In genomic region chr20:38418509-38419204, GRCh38 we compare ENCODE assay signal across 9 cellular contexts. TPM values are rescaled to one million over a fixed set of nuclear protein-coding genes. Genes with fewer than 3 reads are reported as not detected.
DNase-seq lines count a peak whose midpoint lies in the region; ATAC-seq and TF ChIP-seq lines count a peak whose summit lies in the region.
"Had no signal": no experiment of that assay in that cellular context is flagged by ENCODE, and none has a peak within 500 bp of the region (broad histone marks: within the 10 kb centered on the region; RNA-seq: fewer than 3 reads in every experiment).

No MANE protein-coding gene starts in this region.

- H3K4me1 Mint-ChIP-seq in activated T-helper 2 cell treated with anti-CD3 and anti-CD28 coated beads, Interferon-gamma antibody, Interleukin-2, Interleukin-4, amounts not matched to agents 10 μg/mL and 5 μg/mL and 100 μg/mL, durations not matched to agents 14 hours and 24 hours and 36 hours (ENCODE audit: low read depth), result peaks cover 6% of the 10 kb centered on the region

- H3K27me3 ChIP-seq in SK-N-SH (ENCODE audit: insufficient read depth) (no peaks in the 10 kb centered on the region), sigmoid colon (no peaks in the 10 kb centered on the region), foreskin keratinocyte (no peaks in the 10 kb centered on the region)

- H3K9me3 Mint-ChIP-seq in activated T-helper 2 cell treated with anti-CD3 and anti-CD28 coated beads, Interferon-gamma antibody, Interleukin-2, Interleukin-4, amounts not matched to agents 10 μg/mL and 5 μg/mL and 100 μg/mL, durations not matched to agents 14 hours and 24 hours and 36 hours, result no peaks in the 10 kb centered on the region

- H3K27ac Mint-ChIP-seq in activated T-helper 2 cell treated with anti-CD3 and anti-CD28 coated beads, Interferon-gamma antibody, Interleukin-2, Interleukin-4, amounts not matched to agents 10 μg/mL and 5 μg/mL and 100 μg/mL, durations not matched to agents 14 hours and 24 hours and 36 hours, result no peak overlapping the region
- H3K27ac Mint-ChIP-seq: activated B cell treated with CpG ODN at 0.5 μM for 24 hours had no signal

- no peak overlapping the region for H3K9ac ChIP-seq in SK-N-SH

- 88% methylated on average over 2 of the region's 4 CpGs for WGBS in SK-N-SH (ENCODE audit: low lambda C conversion rate)
- WGBS in sigmoid colon, 2 donors, result 80 to 84% methylated on average over 4 of the region's 4 CpGs

- no peak overlapping the region for H3K4me3 Mint-ChIP-seq in activated T-helper 2 cell treated with anti-CD3 and anti-CD28 coated beads, Interferon-gamma antibody, Interleukin-2, Interleukin-4, amounts not matched to agents 10 μg/mL and 5 μg/mL and 100 μg/mL, durations not matched to agents 14 hours and 24 hours and 36 hours (ENCODE audit: low read depth)
- H3K4me3 Mint-ChIP-seq: activated B cell treated with CpG ODN at 0.5 μM for 24 hours had no signal

- H2AFZ ChIP-seq in SK-N-SH (ENCODE audit: low read depth), result no peak overlapping the region

- CTCF ChIA-PET in SK-N-SH (lab: Yijun Ruan, JAX), result interaction anchor here (3.5 to 4.0 kb wide), 2 partner anchors 11 to 16 kb away, joined by 11 to 25 read pairs; partner anchors contain the start of gene SNHG17

- H3K27ac ChIP-seq in SK-N-SH (ENCODE audit: low read depth in 2 of 2, low read length in 1 of 2) (peak overlapping the region in 1 of 2 experiments; percentile 12; a peak in 2 of 4 replicates), sigmoid colon (no peak overlapping the region), foreskin keratinocyte (no peak overlapping the region)

- H3K79me2 ChIP-seq in SK-N-SH (ENCODE audit: insufficient read depth), result peaks cover 13% of the 10 kb centered on the region; the same call in 1 of the 2 replicates

- DNase-seq in HCEC 1CT (peak; percentile 25), SK-N-SH (no peak), head of caudate nucleus (peak in 28 of 42 donors; percentile 17 to 76 (median 46)), sigmoid colon (peak; percentile 60), foreskin keratinocyte (no peak)
- no peak for DNase-seq in activated T-helper 2 cell treated with anti-CD3 and anti-CD28 coated beads, Interferon-gamma antibody, Interleukin-2, Interleukin-4, amounts not matched to agents 10 μg/mL and 5 μg/mL and 100 μg/mL, durations not matched to agents 14 hours and 24 hours and 36 hours (ENCODE audit: low spot score)
- DNase-seq: activated B cell treated with CpG ODN at 0.5 μM for 24 hours, NCI-H2227 treated with DMSO at 0.1 percent for 48 hours had no signal

- no peaks in the 10 kb centered on the region for H3K9me2 ChIP-seq in SK-N-SH

- POLR2A ChIA-PET in SK-N-SH (lab: Yijun Ruan, JAX), result interaction anchor here (0.6 to 1.0 kb wide), 4 partner anchors 9 to 250 kb away, joined by 3 to 7 read pairs (median 4); partner anchors contain the start of gene SNHG17

- TF ChIP-seq RAD21 in SK-N-SH (IDR thresholded peaks at IDR 0.05; ENCODE audit: low read length), result no peak

- H3K9me3 ChIP-seq in SK-N-SH (no peaks in the 10 kb centered on the region), sigmoid colon (no peaks in the 10 kb centered on the region)

- H3K36me3 Mint-ChIP-seq in activated T-helper 2 cell treated with anti-CD3 and anti-CD28 coated beads, Interferon-gamma antibody, Interleukin-2, Interleukin-4, amounts not matched to agents 10 μg/mL and 5 μg/mL and 100 μg/mL, durations not matched to agents 14 hours and 24 hours and 36 hours (ENCODE audit: low read depth), result peaks cover 82% of the 10 kb centered on the region

- ATAC-seq in GM18907 (IDR thresholded peaks at IDR 0.05; ENCODE audit: unreplicated experiment) (no peak), foreskin keratinocyte (no peak)

- H3K27me3 Mint-ChIP-seq in activated T-helper 2 cell treated with anti-CD3 and anti-CD28 coated beads, Interferon-gamma antibody, Interleukin-2, Interleukin-4, amounts not matched to agents 10 μg/mL and 5 μg/mL and 100 μg/mL, durations not matched to agents 14 hours and 24 hours and 36 hours (ENCODE audit: low read depth), result no peaks in the 10 kb centered on the region
- H3K27me3 Mint-ChIP-seq: activated B cell treated with CpG ODN at 0.5 μM for 24 hours had no signal

- TF ChIP-seq EP300 in SK-N-SH (IDR thresholded peaks at IDR 0.05; ENCODE audit: borderline replicate concordance in 1 of 2, low read depth in 1 of 2, low read length in 1 of 2), result no peak
- no peak for TF ChIP-seq EP300 in sigmoid colon (IDR thresholded peaks at IDR 0.05)

- intact Hi-C loops in head of caudate nucleus (cut with DNase I), result no loop called here
- intact Hi-C loops in sigmoid colon (cut with DNase I), result no loop called here
- intact Hi-C loops in activated T-helper 2 cell treated with anti-CD3 and anti-CD28 coated beads, Interferon-gamma antibody, Interleukin-2, Interleukin-4, amounts not matched to agents 10 μg/mL and 5 μg/mL and 100 μg/mL, durations not matched to agents 14 hours and 24 hours and 36 hours (cut with micrococcal nuclease), result no loop called here

- TF ChIP-seq CTCF in SK-N-SH (IDR thresholded peaks at IDR 0.05) (no peak), sigmoid colon (IDR thresholded peaks at IDR 0.05) (no peak), foreskin keratinocyte (conservative IDR thresholded peaks at IDR 0.05) (no peak)

- H3K4me1 ChIP-seq in SK-N-SH (ENCODE audit: control insufficient read depth in 1 of 2, insufficient read depth in 2 of 2, low read depth in 1 of 2, low read length in 1 of 2), result peaks cover 0 to 6% of the 10 kb centered on the region in 2 experiments; a peak in 1 of 4 replicates
- H3K4me1 ChIP-seq in sigmoid colon, result no peaks in the 10 kb centered on the region
- no peaks in the 10 kb centered on the region for H3K4me1 ChIP-seq in foreskin keratinocyte

- TF ChIP-seq POLR2A in sigmoid colon (IDR thresholded peaks at IDR 0.05), result no peak

- H3K36me3 ChIP-seq in SK-N-SH (replicated peaks in 1 of 2; ENCODE audit: control insufficient read depth in 1 of 2, insufficient read depth in 2 of 2, low read length in 1 of 2) (peaks cover 54 to 55% of the 10 kb centered on the region in 2 experiments), sigmoid colon (peaks cover 12 to 62% (median 44%) of the 10 kb centered on the region in 4 donors)

- peaks cover 23% of the 10 kb centered on the region for H3F3A ChIP-seq in SK-N-SH (replicated peaks; ENCODE audit: insufficient read depth)

- H4K20me1 ChIP-seq in SK-N-SH (ENCODE audit: insufficient read depth), result peaks cover 29% of the 10 kb centered on the region

- H3K4me3 ChIP-seq in SK-N-SH (ENCODE audit: low read depth in 2 of 2, low read length in 1 of 2) (no peak overlapping the region), sigmoid colon (no peak overlapping the region)

- no peak overlapping the region for H3K4me2 ChIP-seq in SK-N-SH

TF ChIP-seq in SK-N-SH, 30 proteins besides CTCF, POLR2A, EP300 and RAD21:
- TF ChIP-seq YY1 (IDR thresholded peaks at IDR 0.05; ENCODE audit: low read depth), result no peak
- TF ChIP-seq CHD2 (IDR thresholded peaks at IDR 0.05; ENCODE audit: low read length, partially characterized antibody), result no peak
- TF ChIP-seq RCOR1 (IDR thresholded peaks at IDR 0.05; ENCODE audit: low read length), result no peak
- no peak for TF ChIP-seq FOSL2 (IDR thresholded peaks at IDR 0.05; ENCODE audit: borderline replicate concordance, low read depth)
- TF ChIP-seq IRF3 (IDR thresholded peaks at IDR 0.05; ENCODE audit: low read depth, low read length), result no peak
- no peak; the same call in none of the 2 replicates for TF ChIP-seq POLR2AphosphoS5 (IDR thresholded peaks at IDR 0.05; ENCODE audit: low read depth, low read length)
- peak; percentile 2; the same call in 1 of the 2 replicates for TF ChIP-seq PBX3 (IDR thresholded peaks at IDR 0.05)

RNA-seq across cellular contexts. Expression of gene SNHG17, which starts 16.5 kb away (rescaled TPM):
- 34.9 and 40.3 TPM in 2 replicates for polyA plus RNA-seq in SK-N-SH (2012; rRNA removed)
- polyA plus RNA-seq in SK-N-SH (2012; cell fraction: cytosol; rRNA removed), result 25.4 and 27.5 TPM in 2 replicates
- 112 and 173 TPM in 2 replicates for polyA plus RNA-seq in SK-N-SH (2012; cell fraction: nucleus; rRNA removed)
- 10 to 100 TPM; 11.8 to 20.8 (median 15.6) TPM for total RNA-seq in sigmoid colon
- polyA plus RNA-seq in sigmoid colon, result 10 to 100 TPM in 2 of 3 donors, 1 to 10 TPM in 1; 9.0 to 35.6 (median 21.5) TPM
- 78.7 and 83.7 TPM in 2 replicates for total RNA-seq in activated T-helper 2 cell treated with anti-CD3 and anti-CD28 coated beads, Interferon-gamma antibody, Interleukin-2, Interleukin-4, amounts not matched to agents 10 μg/mL and 5 μg/mL and 100 μg/mL, durations not matched to agents 14 hours and 24 hours and 36 hours
- 30.6 and 46.9 TPM in 2 replicates for total RNA-seq in foreskin keratinocyte
- 59.1 and 101 TPM in 2 replicates for polyA plus RNA-seq in foreskin keratinocyte

RNA-seq across cellular contexts. Expression of gene RALGAPB, which starts 54.0 kb away (rescaled TPM):
- polyA plus RNA-seq in SK-N-SH (2012; rRNA removed), result 10.8 and 14.7 TPM in 2 replicates
- polyA plus RNA-seq in SK-N-SH (2012; cell fraction: cytosol; rRNA removed), result 10.9 and 11.0 TPM in 2 replicates
- 23.1 and 48.0 TPM in 2 replicates for polyA plus RNA-seq in SK-N-SH (2012; cell fraction: nucleus; rRNA removed)
- 10 to 100 TPM; 29.3 to 37.9 (median 31.5) TPM for total RNA-seq in sigmoid colon
- polyA plus RNA-seq in sigmoid colon, result 10 to 100 TPM in 1 of 3 donors, 1 to 10 TPM in 2; 7.2 to 14.7 (median 7.9) TPM
- total RNA-seq in activated T-helper 2 cell treated with anti-CD3 and anti-CD28 coated beads, Interferon-gamma antibody, Interleukin-2, Interleukin-4, amounts not matched to agents 10 μg/mL and 5 μg/mL and 100 μg/mL, durations not matched to agents 14 hours and 24 hours and 36 hours, result 30.0 and 33.1 TPM in 2 replicates
- 25.9 and 30.9 TPM in 2 replicates for total RNA-seq in foreskin keratinocyte
- polyA plus RNA-seq in foreskin keratinocyte, result 5.5 and 6.1 TPM in 2 replicates

Comparison
In these comparisons a context has a peak if more than half of its experiments do, and no peak if none do; other contexts are left out.
1. DNase-seq: peak in HCEC 1CT (single experiment), head of caudate nucleus (28 of 42) and sigmoid colon (single experiment); none in SK-N-SH (single experiment), activated T-helper 2 cell treated with anti-CD3 and anti-CD28 coated beads, Interferon-gamma antibody, Interleukin-2, Interleukin-4, amounts not matched to agents 10 μg/mL and 5 μg/mL and 100 μg/mL, durations not matched to agents 14 hours and 24 hours and 36 hours (single experiment) and foreskin keratinocyte (0 of 2).